13 cellular contexts compared by ENCODE assay signal in the genomic region with DNA sequence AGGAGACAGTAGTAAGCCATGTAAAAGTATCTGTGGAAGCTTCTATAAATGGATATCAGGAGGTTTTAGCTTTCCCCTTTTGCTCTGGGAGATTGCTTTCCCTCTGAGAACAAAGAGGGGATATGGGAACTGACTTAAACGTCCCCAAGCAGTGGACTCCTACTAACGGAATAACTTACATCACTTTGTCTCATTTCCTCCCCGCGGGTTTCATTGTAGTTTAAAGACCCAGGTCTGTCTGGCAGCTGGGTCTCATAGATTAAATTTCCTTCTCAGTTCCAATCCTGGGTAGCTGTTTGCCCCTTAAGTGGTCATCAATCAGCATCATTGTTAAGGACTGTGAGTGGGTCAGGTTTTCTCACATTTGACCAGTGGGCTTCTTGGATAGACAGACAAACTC.
DNase-seq lines count a peak whose midpoint lies in the region; ATAC-seq and TF ChIP-seq lines count a peak whose summit lies in the region.
"Had no signal": no experiment of that assay in that cellular context is flagged by ENCODE, and none has a peak within 500 bp of the region (broad histone marks: within the 10 kb centered on the region; RNA-seq: fewer than 3 reads in every experiment).

No MANE protein-coding gene starts in this region.

- no peaks in the 10 kb centered on the region for H3K36me3 Mint-ChIP-seq in endodermal cell (ENCODE audit: low read depth)
- H3K36me3 Mint-ChIP-seq in activated T-cell treated with anti-CD3 and anti-CD28 coated beads, Interleukin-2, amount 50 U/mL, for 72 hours (ENCODE audit: insufficient read depth in 2 of 2) = no peaks in the 10 kb centered on the region

- DNase-seq in NCI-H82 (lab: John Stamatoyannopoulos, UW) (peak; percentile 39), NCI-H82 treated with DMSO at 0.1 percent for 48 hours (lab: John Stamatoyannopoulos, UW; ENCODE audit: unreplicated experiment) (no peak), NB4 (ENCODE audit: low read depth) (peak; percentile 20), endodermal cell (no peak), anterior cingulate cortex (lab: John Stamatoyannopoulos, UW) (no peak), medulla oblongata (ENCODE audit: extremely low spot score) (no peak)
- no peak for DNase-seq in activated T-cell treated with anti-CD3 and anti-CD28 coated beads, Interleukin-2, amount 50 U/mL, for 72 hours
- DNase-seq: NCI-H2029 had no signal

- peaks cover 23% of the 10 kb centered on the region for H3K4me1 ChIP-seq in endodermal cell (ENCODE audit: control insufficient read depth, insufficient read depth, low read length)
- H3K4me1 ChIP-seq: Caco-2, Peyer's patch had no signal

- H3K9ac ChIP-seq in endodermal cell (ENCODE audit: extremely low read depth, low read length, poor library complexity, severe bottlenecking) = no peak overlapping the region

- H3K9me3 Mint-ChIP-seq in endodermal cell = no peaks in the 10 kb centered on the region
- no peaks in the 10 kb centered on the region for H3K9me3 Mint-ChIP-seq in activated T-cell treated with anti-CD3 and anti-CD28 coated beads, Interleukin-2, amount 50 U/mL, for 72 hours
- H3K9me3 Mint-ChIP-seq: T-helper 1 cell treated with Interleukin-12 subunit alpha and Interleukin-12 subunit beta and Interleukin-4 antibody, amounts not matched to agents 30 μg/mL and 1 μg/mL, for 36 hours had no signal

- no peak overlapping the region for H3K27ac Mint-ChIP-seq in endodermal cell
- H3K27ac Mint-ChIP-seq in activated T-cell treated with anti-CD3 and anti-CD28 coated beads, Interleukin-2, amount 50 U/mL, for 72 hours = no peak overlapping the region
- H3K27ac Mint-ChIP-seq: T-helper 1 cell treated with Interleukin-12 subunit alpha and Interleukin-12 subunit beta and Interleukin-4 antibody, amounts not matched to agents 30 μg/mL and 1 μg/mL, for 36 hours had no signal

- TF ChIP-seq CTCF in NB4 (IDR thresholded peaks at IDR 0.05; ENCODE audit: low read depth, low read length) (no peak), endodermal cell (conservative IDR thresholded peaks at IDR 0.05) (no peak)

- no peaks in the 10 kb centered on the region for H3K9me3 ChIP-seq in endodermal cell (ENCODE audit: control insufficient read depth, low read length)
- H3K9me3 ChIP-seq: Caco-2, Peyer's patch had no signal

- no peak for ATAC-seq in HG03135 (IDR thresholded peaks at IDR 0.05; ENCODE audit: unreplicated experiment)
- ATAC-seq in activated T-cell treated with anti-CD3 and anti-CD28 coated beads, Interleukin-2, amount 50 U/mL, for 72 hours (replicated peaks in 1 of 2) = no peak

- H3K36me3 ChIP-seq in endodermal cell (ENCODE audit: control insufficient read depth, insufficient read depth, low read length) = no peaks in the 10 kb centered on the region
- H3K36me3 ChIP-seq: Peyer's patch had no signal

- no peak for TF ChIP-seq POLR2A in NB4 (IDR thresholded peaks at IDR 0.05; ENCODE audit: extremely low read depth, insufficient read length)

- peak overlapping the region; percentile 89 for H3K27ac ChIP-seq in endodermal cell (ENCODE audit: low read depth, low read length)
- H3K27ac ChIP-seq: C4-2B, Peyer's patch had no signal

- H3K27me3 ChIP-seq in endodermal cell (ENCODE audit: control insufficient read depth, insufficient read depth, low read length, poor library complexity, severe bottlenecking) = no peaks in the 10 kb centered on the region
- H3K27me3 ChIP-seq: Peyer's patch had no signal

- H3K27me3 Mint-ChIP-seq in endodermal cell (ENCODE audit: insufficient read depth) = peaks cover 15% of the 10 kb centered on the region
- H3K27me3 Mint-ChIP-seq in activated T-cell treated with anti-CD3 and anti-CD28 coated beads, Interleukin-2, amount 50 U/mL, for 72 hours (ENCODE audit: low read depth) = no peaks in the 10 kb centered on the region

- H3K4me1 Mint-ChIP-seq in endodermal cell = peaks cover 31% of the 10 kb centered on the region
- H3K4me1 Mint-ChIP-seq in activated T-cell treated with anti-CD3 and anti-CD28 coated beads, Interleukin-2, amount 50 U/mL, for 72 hours (ENCODE audit: low read depth) = peaks cover 18% of the 10 kb centered on the region

- H3K4me3 Mint-ChIP-seq in endodermal cell = no peak overlapping the region
- no peak overlapping the region for H3K4me3 Mint-ChIP-seq in activated T-cell treated with anti-CD3 and anti-CD28 coated beads, Interleukin-2, amount 50 U/mL, for 72 hours
- H3K4me3 Mint-ChIP-seq: T-helper 1 cell treated with Interleukin-12 subunit alpha and Interleukin-12 subunit beta and Interleukin-4 antibody, amounts not matched to agents 30 μg/mL and 1 μg/mL, for 36 hours had no signal

- no peak overlapping the region for H3K4me3 ChIP-seq in NB4 (ENCODE audit: low read depth, low read length)
- peak overlapping the region; percentile 36 for H3K4me3 ChIP-seq in endodermal cell (ENCODE audit: low read length)
- H3K4me3 ChIP-seq: Peyer's patch had no signal

- WGBS in endodermal cell (ENCODE audit: insufficient coverage in 1 of 2, insufficient read length in 1 of 2), 2 experiments = 64 to 71% methylated on average over 4 of the region's 4 CpGs

Comparison
In these comparisons a context has a peak if more than half of its experiments do, and no peak if none do; other contexts are left out.
1. DNase-seq: peak in NCI-H82 (single experiment) and NB4 (single experiment); none in NCI-H82 treated with DMSO at 0.1 percent for 48 hours (single experiment), endodermal cell (single experiment), anterior cingulate cortex (0 of 58), medulla oblongata (single experiment) and activated T-cell treated with anti-CD3 and anti-CD28 coated beads, Interleukin-2, amount 50 U/mL, for 72 hours (0 of 2).